8 cellular contexts compared by ENCODE assay signal in the genomic region with DNA sequence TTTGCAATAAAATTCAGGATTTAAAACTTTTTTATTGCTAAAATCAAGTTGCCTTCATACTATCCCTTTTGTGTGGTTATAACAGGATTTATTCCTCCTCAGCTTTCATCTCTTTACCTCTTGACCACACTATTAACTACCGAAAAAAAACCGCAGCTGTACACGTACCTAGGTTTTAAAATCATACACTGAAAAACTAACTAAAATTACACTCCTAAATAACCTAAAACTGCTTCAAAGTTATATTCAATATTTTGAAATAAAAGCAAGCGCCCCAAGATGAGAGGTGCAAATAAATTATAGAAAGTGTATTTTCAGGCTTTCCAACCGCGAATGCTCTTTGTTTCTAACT. TPM values are rescaled to one million over a fixed set of nuclear protein-coding genes. Genes with fewer than 3 reads are reported as not detected.
DNase-seq lines count a peak whose midpoint lies in the region; ATAC-seq and TF ChIP-seq lines count a peak whose summit lies in the region.

No MANE protein-coding gene starts in this region.

- intact Hi-C loops in Right ventricle myocardium superior (cut with DNase I) (no loop called here), left colon (cut with DNase I, micrococcal nuclease) (no loop called here)

- ATAC-seq in Right ventricle myocardium superior (ENCODE audit: poor library complexity) (no peak), HG02870 (IDR thresholded peaks at IDR 0.05; ENCODE audit: unreplicated experiment) (no peak), left colon (no peak)

- in situ Hi-C loops in astrocyte of the cerebellum (cut with HindIII; ENCODE audit: low sequenced_read_pairs) = no loop called here

- no peaks in the 10 kb centered on the region for H3K27me3 ChIP-seq in right atrium auricular region

- H3K36me3 ChIP-seq in right atrium auricular region (no peaks in the 10 kb centered on the region), mesodermal cell (ENCODE audit: control insufficient read depth, insufficient read depth, low read length) (no peaks in the 10 kb centered on the region)

- H3K27ac ChIP-seq in right atrium auricular region (peak overlapping the region; percentile 96 to 99), mesodermal cell (ENCODE audit: low read depth, low read length, severe bottlenecking) (no peak overlapping the region)

- peaks cover 0 to 30% of the 10 kb centered on the region in 2 donors for H3K4me1 ChIP-seq in right atrium auricular region
- H3K4me1 ChIP-seq in mesodermal cell (ENCODE audit: control insufficient read depth, insufficient read depth, low read length, poor library complexity, severe bottlenecking) = no peaks in the 10 kb centered on the region

- WGBS in mesodermal cell (ENCODE audit: insufficient coverage in 2 of 2), 2 experiments = 34 to 100% methylated on average over 3 to 4 of the region's 6 CpGs

- no peak for TF ChIP-seq CTCF in right atrium auricular region (IDR thresholded peaks at IDR 0.05)
- TF ChIP-seq CTCF in astrocyte of the cerebellum (IDR thresholded peaks at IDR 0.05; ENCODE audit: low read depth, low read length, missing control alignments) = no peak

- H3K4me3 ChIP-seq in right atrium auricular region = peak overlapping the region; percentile 87 to 98
- peak overlapping the region; percentile 76 for H3K4me3 ChIP-seq in astrocyte of the cerebellum (ENCODE audit: low read depth, low read length)
- H3K4me3 ChIP-seq in mesodermal cell (ENCODE audit: extremely low read depth, insufficient read depth, low read length, poor library complexity, severe bottlenecking) = peak overlapping the region; percentile 82

- DNase-seq in right atrium auricular region (ENCODE audit: low spot score) (no peak), Right ventricle myocardium superior (no peak), astrocyte of the cerebellum (ENCODE audit: low read depth) (no peak), AG08396 (ENCODE audit: low spot score) (no peak), left colon (no peak), NCI-H774 (lab: John Stamatoyannopoulos, UW) (no peak)

- H3K9me3 ChIP-seq in right atrium auricular region (no peaks in the 10 kb centered on the region), mesodermal cell (ENCODE audit: control insufficient read depth, low read length) (no peaks in the 10 kb centered on the region)

RNA-seq across cellular contexts. Expression of a gene that starts 1.4 kb away (rescaled TPM):
- total RNA-seq in right atrium auricular region = 100 to 1,000 TPM; 250 to 616 TPM
- total RNA-seq in Right ventricle myocardium superior = 393 TPM
- polyA plus RNA-seq in mesodermal cell (2013, experiment 1 of 2) = 26.1 TPM
- 25.8 TPM for polyA plus RNA-seq in mesodermal cell (2013, experiment 2 of 2)
- 100 to 1,000 TPM; 124 to 152 TPM for total RNA-seq in left colon

RNA-seq across cellular contexts. Expression of a gene that starts 39.0 kb away (rescaled TPM):
- total RNA-seq in right atrium auricular region (10 to 100 TPM; 29.4 TPM), Right ventricle myocardium superior (20.5 TPM), left colon (10 to 100 TPM; 57.7 to 64.7 TPM)
- polyA plus RNA-seq in mesodermal cell (2013, experiment 1 of 2) = 54.4 TPM
- polyA plus RNA-seq in mesodermal cell (2013, experiment 2 of 2) = 53.5 TPM
